In genomic region chr22:38843716-38844660, GRCh38 we compare ENCODE assay signal across 8 cellular contexts. TPM values are rescaled to one million over a fixed set of nuclear protein-coding genes. Genes with fewer than 3 reads are reported as not detected.
DNase-seq lines count a peak whose midpoint lies in the region; ATAC-seq, FAIRE-seq and TF ChIP-seq lines count a peak whose summit lies in the region.

Gene NPTXR (minus strand): TSS chr22:38844028.

- no TSS peak for BruUV-seq in K562 (replicated peaks; lab: Mats Ljungman, UMichigan)

- peak within 1 kb of the TSS; percentile 46 to 92; a peak in 3 of 4 replicates for H3K9ac ChIP-seq in K562 (ENCODE audit: insufficient read depth in 1 of 2, low read depth in 2 of 2, low read length in 2 of 2)

- peak; percentile 82 for ATAC-seq in K562

- TF ChIP-seq CTCF in K562 (IDR thresholded peaks at IDR 0.05 in 2 of 3, conservative IDR thresholded peaks at IDR 0.05 in 1 of 3; ENCODE audit: insufficient read depth in 2 of 3, low read depth in 1 of 3, low read length in 3 of 3) = 0 out of 6 replicates have a peak, but pooled peaks of 2 of the 3 experiments have one; percentile 8 to 9

- H3K79me2 ChIP-seq in K562 (ENCODE audit: control insufficient read depth, insufficient read depth, low read length) = no peaks in the 10 kb centered on the region

- DNase-seq in AG08396 (ENCODE audit: low spot score) (peak; percentile 84), HEK293T (ENCODE audit: extremely low spot score) (peak; percentile 81), SKM-1 treated with dmso at 0.1 percent for 144 hours (lab: John Stamatoyannopoulos, UW; ENCODE audit: unreplicated experiment) (peak; percentile 55), K562 (ENCODE audit: extremely low read depth in 1 of 4, low spot score in 3 of 4) (peak; percentile 63 to 83 (median 80)), hippocampal formation (lab: John Stamatoyannopoulos, UW) (peak; percentile 53 to 54), renal cortical epithelial cell (ENCODE audit: low read depth) (no peak), cerebellar nuclear complex (lab: John Stamatoyannopoulos, UW) (no peak), NCI-H2081 treated with DMSO at 0.1 percent for 48 hours (lab: John Stamatoyannopoulos, UW) (no peak)

- peak within 1 kb of the TSS; percentile 63 for H2AFZ ChIP-seq in K562 (ENCODE audit: low read depth, low read length)

- intact Hi-C loops in K562 (cut with micrococcal nuclease) = loop anchor here (5.0 kb wide), 1 partner anchor 77 kb away; no protein-coding TSS in a partner anchor

- CTCF ChIA-PET in HEK293T (lab: Yijun Ruan, JAX) = interaction anchor here (0.5 to 1.9 kb wide), 3 partner anchors 75 to 502 kb away, joined by 3 to 14 read pairs (median 6); no protein-coding TSS in a partner anchor
- CTCF ChIA-PET in K562 (lab: Yijun Ruan, JAX; ENCODE audit: low intra/inter-chr PET ratio) = no interaction called here

- no peaks in the 10 kb centered on the region for H4K20me1 ChIP-seq in K562 (replicated peaks; ENCODE audit: control insufficient read depth, insufficient read depth, low read length)

- FAIRE-seq in K562 (lab: Jason Lieb, UNC) = peak; percentile 51

- no peak for TF ChIP-seq RAD21 in K562 (CRISPR knock-in tag; conservative IDR thresholded peaks at IDR 0.05 in 1 of 2, IDR thresholded peaks at IDR 0.05 in 1 of 2)

- in situ Hi-C loops in K562 (cut with MboI) = no loop called here

- H3K36me3 ChIP-seq in K562 (ENCODE audit: control insufficient read depth, insufficient read depth, low read length) = no peaks in the 10 kb centered on the region

- 3% methylated on average over 12 of the region's 109 CpGs for WGBS in K562 (ENCODE audit: insufficient coverage, low coverage, missing lambda C conversion rate)

- peak within 1 kb of the TSS; percentile 53 for H3K4me3 ChIP-seq in K562

- no peaks in the 10 kb centered on the region for H3K9me3 ChIP-seq in K562 (replicated peaks; ENCODE audit: control insufficient read depth, insufficient read depth, low read depth, low read length)

- H3K4me2 ChIP-seq in K562 (ENCODE audit: insufficient read depth, low read length) = peak within 1 kb of the TSS; percentile 46

- H3K27me3 ChIP-seq in K562 (ENCODE audit: control insufficient read depth in 2 of 2, insufficient read depth in 2 of 2, low read length in 2 of 2) = no peaks in the 10 kb centered on the region

- peak within 1 kb of the TSS; percentile 65; the same call in 1 of the 3 replicates for H3K27ac ChIP-seq in K562 (ENCODE audit: extremely low read depth, low read depth, low read length)

- TF ChIP-seq EP300 in K562 (IDR thresholded peaks at IDR 0.05; ENCODE audit: low read length) = no peak

- POLR2A ChIA-PET in HEK293T (lab: Yijun Ruan, JAX) = interaction anchor here (0.9 to 2.0 kb wide), 5 partner anchors 9 to 76 kb away, joined by 3 to 6 read pairs (median 5); no protein-coding TSS in a partner anchor
- POLR2A ChIA-PET in K562 (lab: Yijun Ruan, JAX) = interaction anchor here (0.6 to 1.9 kb wide), 6 partner anchors 10 to 75 kb away, joined by 3 to 6 read pairs (median 4); no protein-coding TSS in a partner anchor

- H3K4me1 ChIP-seq in K562 (replicated peaks in 1 of 2; ENCODE audit: control insufficient read depth in 2 of 2, insufficient read depth in 2 of 2, low read length in 2 of 2) = peaks cover 13 to 49% of the 10 kb centered on the region in 2 experiments; a peak in 4 of 5 replicates

- H3K9me1 ChIP-seq in K562 (ENCODE audit: control insufficient read depth, insufficient read depth, low read length) = peaks cover 3% of the 10 kb centered on the region

- TF ChIP-seq POLR2A in K562 (conservative IDR thresholded peaks at IDR 0.05) = no peak

TF ChIP-seq in HEK293T, 16 proteins besides CTCF, POLR2A, EP300 and RAD21:
- no peak for TF ChIP-seq LEF1 (IDR thresholded peaks at IDR 0.05; ENCODE audit: borderline replicate concordance)
- TF ChIP-seq PKNOX1 (IDR thresholded peaks at IDR 0.05) = no peak
- TF ChIP-seq ELF4 (IDR thresholded peaks at IDR 0.05) = no peak
- TF ChIP-seq FOXM1 (IDR thresholded peaks at IDR 0.05; ENCODE audit: borderline replicate concordance) = no peak; the same call in 1 of the 2 replicates
- TF ChIP-seq NFRKB (IDR thresholded peaks at IDR 0.05) = no peak
- TF ChIP-seq TARDBP (IDR thresholded peaks at IDR 0.05) = no peak
- no peak for TF ChIP-seq L3MBTL2 (conservative IDR thresholded peaks at IDR 0.05)
- TF ChIP-seq SP1 (IDR thresholded peaks at IDR 0.05) = no peak
- no peak for TF ChIP-seq SUZ12 (IDR thresholded peaks at IDR 0.05)
- no peak for TF ChIP-seq FOXK2 (IDR thresholded peaks at IDR 0.05)
- TF ChIP-seq BHLHE40 (IDR thresholded peaks at IDR 0.05; ENCODE audit: borderline replicate concordance) = no peak
- TF ChIP-seq ZNF384 (IDR thresholded peaks at IDR 0.05) = no peak
- no peak for TF ChIP-seq CTBP1 (IDR thresholded peaks at IDR 0.05; ENCODE audit: borderline replicate concordance)
- no peak for TF ChIP-seq HDGF (IDR thresholded peaks at IDR 0.05; ENCODE audit: borderline replicate concordance)
- no peak for TF ChIP-seq FOXA1 (IDR thresholded peaks at IDR 0.05)
- no peak for TF ChIP-seq ARNT (IDR thresholded peaks at IDR 0.05)
TF ChIP-seq in HEK293T: peak in this region for 0.

TF ChIP-seq in K562, 482 proteins besides CTCF, POLR2A, EP300 and RAD21 (continues in another document):
- TF ChIP-seq YY1 (IDR thresholded peaks at IDR 0.05; ENCODE audit: borderline replicate concordance in 1 of 3, control insufficient read depth in 1 of 3, extremely low read depth in 1 of 3, insufficient read depth in 3 of 3, insufficient read length in 1 of 3, insufficient replicate concordance in 2 of 3, low read depth in 1 of 3, low read length in 2 of 3) (peak in 2 of 3 experiments; percentile 28 to 75), SMC3 (conservative IDR thresholded peaks at IDR 0.05; ENCODE audit: insufficient read depth, low read depth, low read length) (no peak), ZBTB11 (CRISPR knock-in tag; IDR thresholded peaks at IDR 0.05) (no peak), POLR2AphosphoS5 (IDR thresholded peaks at IDR 0.05; ENCODE audit: control insufficient read depth, insufficient read depth, low read depth, low read length) (peak; percentile 27; the same call in 1 of the 2 replicates), ARID1B (IDR thresholded peaks at IDR 0.05) (no peak; the same call in 1 of the 2 replicates), ZNF695 (CRISPR knock-in tag; IDR thresholded peaks at IDR 0.05) (no peak), ZNF785 (CRISPR knock-in tag; IDR thresholded peaks at IDR 0.05) (no peak)

RNA-seq across cellular contexts. Expression of gene NPTXR, which starts in this region (rescaled TPM):
- 1.3 and 3.0 TPM in 2 replicates for total RNA-seq in K562 (2011; cell fraction: chromatin; rRNA removed; ENCODE audit: low replicate concordance)
- 3.0 and 3.3 TPM in 2 replicates for total RNA-seq in K562 (2011; cell fraction: nucleolus; rRNA removed)
- total RNA-seq in K562 (2011; cell fraction: nucleoplasm; rRNA removed) = 2.9 and 4.0 TPM in 2 replicates
- total RNA-seq in K562 (2014; rRNA removed) (1.0 and 1.1 TPM in 2 replicates), K562 (2014; rRNA removed; fragmentation: Illumina TruSeq; extraction: Trizol) (0.51 and 0.54 TPM in 2 replicates), K562 (2015; rRNA removed; fragmentation: Illumina TruSeq; extraction: Trizol) (0.65 and 0.72 TPM in 2 replicates), K562 (2021) (3.0 and 3.1 TPM in 2 replicates), renal cortical epithelial cell (0.87 and 24.7 TPM in 2 replicates)
- polyA plus RNA-seq in K562 (2011; rRNA removed) (1.8 and 3.3 TPM in 2 replicates), K562 (2014; fragmentation: Illumina TruSeq; extraction: Trizol) (2.3 and 2.6 TPM in 2 replicates), K562 (2014; fragmentation: Nextera tagmentation; extraction: Ambion mirVana) (under 1 TPM; 0.01 to 0.10 TPM), K562 (2014; rRNA removed) (1.5 and 1.7 TPM in 2 replicates)
- polyA plus RNA-seq in K562 (2011; cell fraction: cytosol; rRNA removed) = 2.5 and 2.8 TPM in 2 replicates
- polyA plus RNA-seq in K562 (2011; cell fraction: nucleus; rRNA removed) = 2.1 and 2.8 TPM in 2 replicates
- polyA plus RNA-seq in K562 (2012) = 1.7 and 3.2 TPM in 2 replicates
- 1.9 and 2.7 TPM in 2 replicates for polyA minus RNA-seq in K562 (2011; rRNA and poly(A)+ RNA removed)
- polyA minus RNA-seq in K562 (2011; cell fraction: cytosol; rRNA and poly(A)+ RNA removed) = 2.6 and 4.7 TPM in 2 replicates
- 0.94 and 1.00 TPM in 2 replicates for polyA minus RNA-seq in K562 (2011; cell fraction: nucleus; rRNA and poly(A)+ RNA removed)

Comparison
In these comparisons a context has a peak if more than half of its experiments do, and no peak if none do; other contexts are left out.
1. DNase-seq: peak in AG08396 (single experiment), HEK293T (single experiment), SKM-1 treated with dmso at 0.1 percent for 144 hours (single experiment), K562 (4 of 4) and hippocampal formation (2 of 2); none in renal cortical epithelial cell (single experiment), cerebellar nuclear complex (0 of 2) and NCI-H2081 treated with DMSO at 0.1 percent for 48 hours (single experiment).